Comparison of ENCODE assay signal across 35 cellular contexts in the genomic region with DNA sequence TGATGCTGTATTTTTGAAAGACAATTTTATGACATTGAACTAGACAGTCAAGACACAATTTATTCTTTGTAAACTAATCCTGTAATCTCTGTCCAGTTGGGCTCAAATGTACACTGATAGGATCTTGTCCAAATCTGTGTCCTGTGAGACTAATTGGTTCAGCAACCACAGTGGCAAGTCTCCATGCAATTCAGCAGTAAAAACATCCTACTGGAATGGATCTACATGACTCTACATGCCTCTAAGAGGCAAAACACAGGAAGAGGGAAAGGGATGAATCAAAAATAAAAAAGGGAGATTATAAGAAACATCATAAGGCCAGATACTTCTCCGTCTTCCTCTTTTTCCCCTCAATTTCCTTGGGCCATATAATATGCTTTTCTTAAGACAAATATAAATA.
"Had no signal": no experiment of that assay in that cellular context is flagged by ENCODE, and none has a peak within 500 bp of the region (broad histone marks: within the 10 kb centered on the region; RNA-seq: fewer than 3 reads in every experiment).

No MANE protein-coding gene starts in this region.

- H3K9me3 Mint-ChIP-seq: activated B cell treated with CpG ODN at 0.5 μM for 24 hours; activated CD4-positive, alpha-beta memory T cell treated with anti-CD3 and anti-CD28 coated beads for 36 hours; activated T-cell treated with anti-CD3 and anti-CD28 coated beads, Interleukin-2, amount 50 U/mL, for 4 hours; activated T-helper 17 cell treated with anti-CD3 and anti-CD28 coated beads, Interleukin-2, amount 50 U/mL, for 72 hours; brain had no signal

- H3K4me1 Mint-ChIP-seq: activated B cell treated with CpG ODN at 0.5 μM for 24 hours; activated CD4-positive, alpha-beta T cell treated with anti-CD3 and anti-CD28 coated beads, Interleukin-2, amount 10 ng/mL, durations not matched to agents 24 days and 14 days; activated naive CD8-positive, alpha-beta T cell treated with anti-CD3 and anti-CD28 coated beads for 36 hours; activated T-helper 17 cell treated with anti-CD3 and anti-CD28 coated beads, Interleukin-2, amount 50 U/mL, for 72 hours; brain had no signal

- FAIRE-seq: TTC549 had no signal

- H3K27ac ChIP-seq: adrenal gland, VCaP had no signal

- DNase-seq: activated B cell treated with CpG ODN at 0.5 μM for 24 hours; activated CD4-positive, alpha-beta memory T cell treated with anti-CD3 and anti-CD28 coated beads for 36 hours; activated CD4-positive, alpha-beta T cell treated with anti-CD3 and anti-CD28 coated beads for 4 hours; activated CD4-positive, alpha-beta T cell treated with anti-CD3 and anti-CD28 coated beads, Interleukin-2, amount 10 ng/mL, durations not matched to agents 24 days and 14 days; activated CD4-positive, alpha-beta T cell treated with anti-CD3 and anti-CD28 coated beads, Interleukin-2, amount 50 U/mL, for 1 hour; activated CD4-positive, alpha-beta T cell treated with anti-CD3 and anti-CD28 coated beads, Interleukin-2, amount 50 U/mL, for 4 hours; activated CD4-positive, CD25-positive, alpha-beta regulatory T cell treated with anti-CD3 and anti-CD28 coated beads, Interleukin-2, amount 50 U/mL, for 72 hours; activated CD8-positive, alpha-beta memory T cell treated with anti-CD3 and anti-CD28 coated beads, Interleukin-2, amount 50 U/mL, for 4 hours; activated CD8-positive, alpha-beta T cell treated with anti-CD3 and anti-CD28 coated beads for 36 hours; activated effector memory CD4-positive, alpha-beta T cell treated with anti-CD3 and anti-CD28 coated beads, Interleukin-2, amount 50 U/mL, for 16 hours; activated gamma-delta T cell treated with Interleukin-2 at 50 U/mL for 16 hours; activated naive CD4-positive, alpha-beta T cell; activated naive CD4-positive, alpha-beta T cell treated with anti-CD3 and anti-CD28 coated beads for 36 hours; activated naive CD4-positive, alpha-beta T cell treated with anti-CD3 and anti-CD28 coated beads, Interleukin-2, amount 50 U/mL, for 16 hours; activated naive CD8-positive, alpha-beta T cell treated with anti-CD3 and anti-CD28 coated beads for 36 hours; activated T-cell treated with anti-CD3 and anti-CD28 coated beads for 4 hours; activated T-cell treated with anti-CD3 and anti-CD28 coated beads, Interleukin-2, amount 50 U/mL, for 1 hour; activated T-cell treated with anti-CD3 and anti-CD28 coated beads, Interleukin-2, amount 50 U/mL, for 4 hours; activated T-cell treated with anti-CD3 and anti-CD28 coated beads, Interleukin-2, amount 50 U/mL, for 72 hours; adrenal gland; amniotic stem cell; aorta; central memory CD4-positive, alpha-beta T cell; SW 1271; T-helper 1 cell; T-helper 2 cell; T-helper 9 cell had no signal

- ATAC-seq: activated CD8-positive, alpha-beta T cell treated with anti-CD3 and anti-CD28 coated beads for 36 hours; activated naive CD4-positive, alpha-beta T cell treated with anti-CD3 and anti-CD28 coated beads, Interleukin-2, amount 50 U/mL, for 72 hours; activated T-cell treated with anti-CD3 and anti-CD28 coated beads, Interleukin-2, amount 50 U/mL, for 4 hours; activated T-cell treated with anti-CD3 and anti-CD28 coated beads, Interleukin-2, amount 50 U/mL, for 72 hours; activated T-helper 17 cell treated with anti-CD3 and anti-CD28 coated beads, Interleukin-2, amount 50 U/mL, for 72 hours had no signal

- H3K4me3 ChIP-seq: adrenal gland had no signal

- H3K4me3 Mint-ChIP-seq: activated B cell treated with CpG ODN at 0.5 μM for 24 hours; activated CD4-positive, alpha-beta memory T cell treated with anti-CD3 and anti-CD28 coated beads for 36 hours; activated CD4-positive, alpha-beta T cell treated with anti-CD3 and anti-CD28 coated beads, Interleukin-2, amount 10 ng/mL, durations not matched to agents 24 days and 14 days; activated CD8-positive, alpha-beta T cell treated with anti-CD3 and anti-CD28 coated beads for 36 hours; activated naive CD4-positive, alpha-beta T cell treated with anti-CD3 and anti-CD28 coated beads for 36 hours; activated naive CD8-positive, alpha-beta T cell treated with anti-CD3 and anti-CD28 coated beads for 36 hours; activated T-cell treated with anti-CD3 and anti-CD28 coated beads, Interleukin-2, amount 50 U/mL, for 4 hours; activated T-cell treated with anti-CD3 and anti-CD28 coated beads, Interleukin-2, amount 50 U/mL, for 72 hours; activated T-helper 1 cell treated with anti-CD3 and anti-CD28 coated beads, Interleukin-12 subunit alpha, Interleukin-12 subunit beta, Interleukin-2, Interleukin-4 antibody, amounts not matched to agents 30 ng/mL and 10 ng/mL and 1 ng/mL, durations not matched to agents 14 hours and 24 hours and 36 hours; activated T-helper 17 cell treated with anti-CD3 and anti-CD28 coated beads, Interleukin-2, amount 50 U/mL, for 72 hours; brain; T-helper 1 cell treated with Interleukin-12 subunit alpha and Interleukin-12 subunit beta and Interleukin-4 antibody, amounts not matched to agents 30 μg/mL and 1 μg/mL, for 36 hours; T-helper 2 cell treated with Interferon-gamma antibody and Interleukin-4, amounts not matched to agents 5 μg/mL and 100 μg/mL, for 36 hours had no signal

- H3K9me3 ChIP-seq: adrenal gland had no signal

- H3K4me1 ChIP-seq: adrenal gland had no signal

- H3K36me3 Mint-ChIP-seq: activated CD4-positive, alpha-beta memory T cell treated with anti-CD3 and anti-CD28 coated beads for 36 hours; activated naive CD8-positive, alpha-beta T cell treated with anti-CD3 and anti-CD28 coated beads for 36 hours; brain had no signal

- H3K36me3 ChIP-seq: adrenal gland had no signal

- H3K27me3 ChIP-seq: adrenal gland had no signal

- H3K27ac Mint-ChIP-seq: activated B cell treated with CpG ODN at 0.5 μM for 24 hours; activated CD4-positive, alpha-beta memory T cell treated with anti-CD3 and anti-CD28 coated beads for 36 hours; activated CD4-positive, alpha-beta T cell treated with anti-CD3 and anti-CD28 coated beads, Interleukin-2, amount 10 ng/mL, durations not matched to agents 24 days and 14 days; activated CD8-positive, alpha-beta T cell treated with anti-CD3 and anti-CD28 coated beads for 36 hours; activated naive CD4-positive, alpha-beta T cell treated with anti-CD3 and anti-CD28 coated beads for 36 hours; activated naive CD4-positive, alpha-beta T cell treated with anti-CD3 and anti-CD28 coated beads, Interleukin-2, amount 50 U/mL, for 72 hours; activated naive CD8-positive, alpha-beta T cell treated with anti-CD3 and anti-CD28 coated beads for 36 hours; activated T-cell treated with anti-CD3 and anti-CD28 coated beads, Interleukin-2, amount 50 U/mL, for 72 hours; activated T-helper 1 cell treated with anti-CD3 and anti-CD28 coated beads, Interleukin-12 subunit alpha, Interleukin-12 subunit beta, Interleukin-2, Interleukin-4 antibody, amounts not matched to agents 30 ng/mL and 10 ng/mL and 1 ng/mL, durations not matched to agents 14 hours and 24 hours and 36 hours; activated T-helper 17 cell treated with anti-CD3 and anti-CD28 coated beads, Interleukin-2, amount 50 U/mL, for 72 hours; brain; T-helper 1 cell treated with Interleukin-12 subunit alpha and Interleukin-12 subunit beta and Interleukin-4 antibody, amounts not matched to agents 30 μg/mL and 1 μg/mL, for 36 hours; T-helper 2 cell treated with Interferon-gamma antibody and Interleukin-4, amounts not matched to agents 5 μg/mL and 100 μg/mL, for 36 hours had no signal

- H3K27me3 Mint-ChIP-seq: activated B cell treated with CpG ODN at 0.5 μM for 24 hours; activated CD4-positive, alpha-beta memory T cell treated with anti-CD3 and anti-CD28 coated beads for 36 hours; activated CD4-positive, alpha-beta T cell treated with anti-CD3 and anti-CD28 coated beads, Interleukin-2, amount 10 ng/mL, durations not matched to agents 24 days and 14 days; activated CD8-positive, alpha-beta T cell treated with anti-CD3 and anti-CD28 coated beads for 36 hours; activated naive CD8-positive, alpha-beta T cell treated with anti-CD3 and anti-CD28 coated beads for 36 hours; activated T-helper 17 cell treated with anti-CD3 and anti-CD28 coated beads, Interleukin-2, amount 50 U/mL, for 72 hours; brain had no signal
